Comparison of ENCODE assay signal across 11 cellular contexts in genomic region chr17:49859991-49860953, GRCh38. TPM values are rescaled to one million over a fixed set of nuclear protein-coding genes. Genes with fewer than 3 reads are reported as not detected.
DNase-seq lines count a peak whose midpoint lies in the region; ATAC-seq, FAIRE-seq and TF ChIP-seq lines count a peak whose summit lies in the region.
"Had no signal": no experiment of that assay in that cellular context is flagged by ENCODE, and none has a peak within 500 bp of the region (broad histone marks: within the 10 kb centered on the region; RNA-seq: fewer than 3 reads in every experiment).

No MANE protein-coding gene starts in this region.

- H3K9me3 ChIP-seq in osteoblast (ENCODE audit: low read depth, low read length) = no peaks in the 10 kb centered on the region

- H2AFZ ChIP-seq in osteoblast (ENCODE audit: low read length) = no peak overlapping the region

- DNase-seq in H54 (ENCODE audit: insufficient read length, low spot score) (peak; percentile 53), NCI-H69 (lab: John Stamatoyannopoulos, UW) (peak; percentile 22), foreskin keratinocyte (no peak), osteoblast (ENCODE audit: insufficient read length, low spot score, missing footprints) (peak; percentile 84), activated T-cell treated with anti-CD3 and anti-CD28 coated beads for 4 hours (no peak), RKO (ENCODE audit: low spot score) (no peak)
- no peak for DNase-seq in effector memory CD8-positive, alpha-beta T cell
- DNase-seq: NCI-H187 treated with DMSO at 0.1 percent for 48 hours had no signal

- no peak overlapping the region for H3K4me3 ChIP-seq in osteoblast (ENCODE audit: insufficient read depth, low read length)

- no peak overlapping the region for H3K27ac Mint-ChIP-seq in effector memory CD8-positive, alpha-beta T cell
- H3K27ac Mint-ChIP-seq: mesothelial cell of epicardium had no signal

- FAIRE-seq in H54 (lab: Jason Lieb, UNC) = no peak

- TF ChIP-seq CTCF in foreskin keratinocyte (conservative IDR thresholded peaks at IDR 0.05) (peak; percentile 11), osteoblast (IDR thresholded peaks at IDR 0.05; ENCODE audit: extremely low read depth, low read depth, low read length) (peak; percentile 10)

- no peak overlapping the region for H3K27ac ChIP-seq in foreskin keratinocyte
- no peak overlapping the region for H3K27ac ChIP-seq in osteoblast (ENCODE audit: low read depth, low read length)

- H3K4me2 ChIP-seq in osteoblast (ENCODE audit: insufficient read depth, low read length) = no peak overlapping the region

- H3K4me3 Mint-ChIP-seq in effector memory CD8-positive, alpha-beta T cell = no peak overlapping the region
- H3K4me3 Mint-ChIP-seq: mesothelial cell of epicardium had no signal

- no peak for TF ChIP-seq POLR2A in H54 (IDR thresholded peaks at IDR 0.05; ENCODE audit: low read depth, low read length)

- H3K36me3 Mint-ChIP-seq in effector memory CD8-positive, alpha-beta T cell (ENCODE audit: insufficient read depth) = peaks cover 3% of the 10 kb centered on the region
- H3K36me3 Mint-ChIP-seq: mesothelial cell of epicardium had no signal

- ATAC-seq in foreskin keratinocyte = no peak
- no peak for ATAC-seq in effector memory CD8-positive, alpha-beta T cell (replicated peaks)

- peaks cover 8 to 10% of the 10 kb centered on the region in 2 donors for H3K4me1 Mint-ChIP-seq in effector memory CD8-positive, alpha-beta T cell (ENCODE audit: low read depth in 2 of 2)

- H4K20me1 ChIP-seq in osteoblast (ENCODE audit: insufficient read depth, low read length) = peaks cover 4% of the 10 kb centered on the region

- H3K27me3 Mint-ChIP-seq in effector memory CD8-positive, alpha-beta T cell = peaks cover 7 to 22% of the 10 kb centered on the region in 2 donors

- H3K9me3 Mint-ChIP-seq in effector memory CD8-positive, alpha-beta T cell = no peaks in the 10 kb centered on the region
- H3K9me3 Mint-ChIP-seq: mesothelial cell of epicardium had no signal

- H3K27me3 ChIP-seq in foreskin keratinocyte (peaks cover 27% of the 10 kb centered on the region), osteoblast (ENCODE audit: insufficient read depth, low read length) (no peaks in the 10 kb centered on the region)

- no peaks in the 10 kb centered on the region for H3K79me2 ChIP-seq in osteoblast (ENCODE audit: insufficient read depth, low read length)

- H3K36me3 ChIP-seq in osteoblast (ENCODE audit: insufficient read depth, low read length) = no peaks in the 10 kb centered on the region

- H3K4me1 ChIP-seq in foreskin keratinocyte = no peaks in the 10 kb centered on the region
- peaks cover 9% of the 10 kb centered on the region for H3K4me1 ChIP-seq in osteoblast (ENCODE audit: insufficient read depth, low read length)

RNA-seq across cellular contexts. Expression of gene TAC4, which starts 12.4 kb away (rescaled TPM):
- total RNA-seq in foreskin keratinocyte (not detected in 2 replicates), osteoblast (not detected in 2 replicates)
- polyA plus RNA-seq in foreskin keratinocyte = not detected in 2 replicates
- total RNA-seq: mesothelial cell of epicardium, OCI-LY7, subcutaneous adipose tissue had no signal

Comparison
In these comparisons a context has a peak if more than half of its experiments do, and no peak if none do; other contexts are left out.
1. DNase-seq: peak in H54 (single experiment), NCI-H69 (single experiment) and osteoblast (single experiment); none in foreskin keratinocyte (0 of 2), activated T-cell treated with anti-CD3 and anti-CD28 coated beads for 4 hours (single experiment), RKO (single experiment) and effector memory CD8-positive, alpha-beta T cell (0 of 3).